ENCODE assay signal across 1 cellular context in the genomic region with DNA sequence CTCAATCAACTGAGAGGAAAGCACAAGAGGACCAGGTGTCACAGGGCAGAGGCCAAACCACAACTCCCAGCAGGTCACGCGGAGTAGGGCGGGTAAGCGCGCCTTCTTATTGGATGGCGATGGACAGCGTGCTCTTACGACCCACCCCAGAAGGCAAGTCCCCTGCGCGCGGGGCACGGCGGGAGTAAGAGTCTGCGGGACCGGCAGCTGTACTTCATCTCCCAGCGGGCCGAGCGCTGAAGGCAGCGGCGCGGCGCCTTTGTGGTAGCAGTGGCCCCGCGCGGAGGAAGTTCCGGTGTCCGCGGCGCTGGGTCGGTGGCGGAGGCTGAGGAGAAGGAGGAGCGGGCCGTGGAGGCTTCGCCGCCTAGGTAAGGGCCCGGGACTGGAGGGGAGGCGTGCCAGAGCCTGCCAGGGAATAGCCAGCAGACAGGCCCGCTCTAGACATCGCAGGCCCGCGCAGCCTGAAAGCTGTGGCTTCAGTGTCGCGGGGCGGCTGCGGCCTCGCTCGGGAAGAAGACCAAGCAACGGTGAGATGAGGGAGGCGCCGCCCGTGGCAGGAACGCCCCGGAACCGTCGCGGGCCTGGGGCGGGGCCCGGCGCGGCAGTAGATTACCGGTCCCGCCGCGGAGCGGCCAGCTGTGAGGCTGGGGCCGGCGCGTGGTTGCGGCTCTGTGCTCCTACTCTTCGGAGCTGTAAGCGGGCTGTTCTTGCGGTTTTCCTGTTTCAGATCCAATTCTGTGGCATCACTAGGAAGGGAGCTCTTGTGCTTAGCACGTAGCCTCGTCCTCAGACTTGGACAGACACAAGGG.
TF ChIP-seq lines count a peak whose summit lies in the region.

A gene with protein sequence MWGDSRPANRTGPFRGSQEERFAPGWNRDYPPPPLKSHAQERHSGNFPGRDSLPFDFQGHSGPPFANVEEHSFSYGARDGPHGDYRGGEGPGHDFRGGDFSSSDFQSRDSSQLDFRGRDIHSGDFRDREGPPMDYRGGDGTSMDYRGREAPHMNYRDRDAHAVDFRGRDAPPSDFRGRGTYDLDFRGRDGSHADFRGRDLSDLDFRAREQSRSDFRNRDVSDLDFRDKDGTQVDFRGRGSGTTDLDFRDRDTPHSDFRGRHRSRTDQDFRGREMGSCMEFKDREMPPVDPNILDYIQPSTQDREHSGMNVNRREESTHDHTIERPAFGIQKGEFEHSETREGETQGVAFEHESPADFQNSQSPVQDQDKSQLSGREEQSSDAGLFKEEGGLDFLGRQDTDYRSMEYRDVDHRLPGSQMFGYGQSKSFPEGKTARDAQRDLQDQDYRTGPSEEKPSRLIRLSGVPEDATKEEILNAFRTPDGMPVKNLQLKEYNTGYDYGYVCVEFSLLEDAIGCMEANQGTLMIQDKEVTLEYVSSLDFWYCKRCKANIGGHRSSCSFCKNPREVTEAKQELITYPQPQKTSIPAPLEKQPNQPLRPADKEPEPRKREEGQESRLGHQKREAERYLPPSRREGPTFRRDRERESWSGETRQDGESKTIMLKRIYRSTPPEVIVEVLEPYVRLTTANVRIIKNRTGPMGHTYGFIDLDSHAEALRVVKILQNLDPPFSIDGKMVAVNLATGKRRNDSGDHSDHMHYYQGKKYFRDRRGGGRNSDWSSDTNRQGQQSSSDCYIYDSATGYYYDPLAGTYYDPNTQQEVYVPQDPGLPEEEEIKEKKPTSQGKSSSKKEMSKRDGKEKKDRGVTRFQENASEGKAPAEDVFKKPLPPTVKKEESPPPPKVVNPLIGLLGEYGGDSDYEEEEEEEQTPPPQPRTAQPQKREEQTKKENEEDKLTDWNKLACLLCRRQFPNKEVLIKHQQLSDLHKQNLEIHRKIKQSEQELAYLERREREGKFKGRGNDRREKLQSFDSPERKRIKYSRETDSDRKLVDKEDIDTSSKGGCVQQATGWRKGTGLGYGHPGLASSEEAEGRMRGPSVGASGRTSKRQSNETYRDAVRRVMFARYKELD (plus strand): TSS at position 293 of the 809 bp plus-strand sequence. CDS start 22,492 bp downstream, outside the sequence.

TF ChIP-seq in GM12878, 131 proteins besides CTCF, POLR2A, EP300 and RAD21 (continued from another document):
- TF ChIP-seq ZNF207 (IDR thresholded peaks at IDR 0.05; ENCODE audit: borderline replicate concordance): peak; percentile 85; the same call in 1 of the 2 replicates
- TF ChIP-seq, protein P1, sequence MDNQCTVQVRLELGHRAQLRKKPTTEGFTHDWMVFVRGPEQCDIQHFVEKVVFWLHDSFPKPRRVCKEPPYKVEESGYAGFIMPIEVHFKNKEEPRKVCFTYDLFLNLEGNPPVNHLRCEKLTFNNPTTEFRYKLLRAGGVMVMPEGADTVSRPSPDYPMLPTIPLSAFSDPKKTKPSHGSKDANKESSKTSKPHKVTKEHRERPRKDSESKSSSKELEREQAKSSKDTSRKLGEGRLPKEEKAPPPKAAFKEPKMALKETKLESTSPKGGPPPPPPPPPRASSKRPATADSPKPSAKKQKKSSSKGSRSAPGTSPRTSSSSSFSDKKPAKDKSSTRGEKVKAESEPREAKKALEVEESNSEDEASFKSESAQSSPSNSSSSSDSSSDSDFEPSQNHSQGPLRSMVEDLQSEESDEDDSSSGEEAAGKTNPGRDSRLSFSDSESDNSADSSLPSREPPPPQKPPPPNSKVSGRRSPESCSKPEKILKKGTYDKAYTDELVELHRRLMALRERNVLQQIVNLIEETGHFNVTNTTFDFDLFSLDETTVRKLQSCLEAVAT (IDR thresholded peaks at IDR 0.05): peak; percentile 47; the same call in 1 of the 2 replicates
- TF ChIP-seq, protein P2, sequence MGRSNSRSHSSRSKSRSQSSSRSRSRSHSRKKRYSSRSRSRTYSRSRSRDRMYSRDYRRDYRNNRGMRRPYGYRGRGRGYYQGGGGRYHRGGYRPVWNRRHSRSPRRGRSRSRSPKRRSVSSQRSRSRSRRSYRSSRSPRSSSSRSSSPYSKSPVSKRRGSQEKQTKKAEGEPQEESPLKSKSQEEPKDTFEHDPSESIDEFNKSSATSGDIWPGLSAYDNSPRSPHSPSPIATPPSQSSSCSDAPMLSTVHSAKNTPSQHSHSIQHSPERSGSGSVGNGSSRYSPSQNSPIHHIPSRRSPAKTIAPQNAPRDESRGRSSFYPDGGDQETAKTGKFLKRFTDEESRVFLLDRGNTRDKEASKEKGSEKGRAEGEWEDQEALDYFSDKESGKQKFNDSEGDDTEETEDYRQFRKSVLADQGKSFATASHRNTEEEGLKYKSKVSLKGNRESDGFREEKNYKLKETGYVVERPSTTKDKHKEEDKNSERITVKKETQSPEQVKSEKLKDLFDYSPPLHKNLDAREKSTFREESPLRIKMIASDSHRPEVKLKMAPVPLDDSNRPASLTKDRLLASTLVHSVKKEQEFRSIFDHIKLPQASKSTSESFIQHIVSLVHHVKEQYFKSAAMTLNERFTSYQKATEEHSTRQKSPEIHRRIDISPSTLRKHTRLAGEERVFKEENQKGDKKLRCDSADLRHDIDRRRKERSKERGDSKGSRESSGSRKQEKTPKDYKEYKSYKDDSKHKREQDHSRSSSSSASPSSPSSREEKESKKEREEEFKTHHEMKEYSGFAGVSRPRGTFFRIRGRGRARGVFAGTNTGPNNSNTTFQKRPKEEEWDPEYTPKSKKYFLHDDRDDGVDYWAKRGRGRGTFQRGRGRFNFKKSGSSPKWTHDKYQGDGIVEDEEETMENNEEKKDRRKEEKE (IDR thresholded peaks at IDR 0.05): no peak
- peak; percentile 91 for TF ChIP-seq TCF3 (IDR thresholded peaks at IDR 0.05; ENCODE audit: borderline replicate concordance, insufficient read depth, low read depth, low read length)
- TF ChIP-seq GABPA (IDR thresholded peaks at IDR 0.05; ENCODE audit: low read depth): peak; percentile 83
- TF ChIP-seq WRNIP1 (IDR thresholded peaks at IDR 0.05; ENCODE audit: borderline replicate concordance, low read depth, low read length): no peak
- TF ChIP-seq TBL1XR1 (IDR thresholded peaks at IDR 0.05; ENCODE audit: low read depth, low read length): peak; percentile 47; the same call in 1 of the 2 replicates
- TF ChIP-seq POU2F2 (IDR thresholded peaks at IDR 0.05; ENCODE audit: borderline replicate concordance, low read depth, low read length): no peak; the same call in 2 of the 3 replicates
- TF ChIP-seq EGR1 (IDR thresholded peaks at IDR 0.05; ENCODE audit: borderline replicate concordance in 1 of 2, low read depth in 2 of 2, low read length in 2 of 2): 0 out of 3 replicates have a peak, but pooled peaks of 1 of the 2 experiments have one; percentile 3
- TF ChIP-seq, protein P3, sequence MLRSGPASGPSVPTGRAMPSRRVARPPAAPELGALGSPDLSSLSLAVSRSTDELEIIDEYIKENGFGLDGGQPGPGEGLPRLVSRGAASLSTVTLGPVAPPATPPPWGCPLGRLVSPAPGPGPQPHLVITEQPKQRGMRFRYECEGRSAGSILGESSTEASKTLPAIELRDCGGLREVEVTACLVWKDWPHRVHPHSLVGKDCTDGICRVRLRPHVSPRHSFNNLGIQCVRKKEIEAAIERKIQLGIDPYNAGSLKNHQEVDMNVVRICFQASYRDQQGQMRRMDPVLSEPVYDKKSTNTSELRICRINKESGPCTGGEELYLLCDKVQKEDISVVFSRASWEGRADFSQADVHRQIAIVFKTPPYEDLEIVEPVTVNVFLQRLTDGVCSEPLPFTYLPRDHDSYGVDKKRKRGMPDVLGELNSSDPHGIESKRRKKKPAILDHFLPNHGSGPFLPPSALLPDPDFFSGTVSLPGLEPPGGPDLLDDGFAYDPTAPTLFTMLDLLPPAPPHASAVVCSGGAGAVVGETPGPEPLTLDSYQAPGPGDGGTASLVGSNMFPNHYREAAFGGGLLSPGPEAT (IDR thresholded peaks at IDR 0.05; ENCODE audit: low read depth): peak; percentile 69; the same call in 1 of the 2 replicates
- TF ChIP-seq HDAC6 (IDR thresholded peaks at IDR 0.05; ENCODE audit: unreplicated experiment): no peak
- no peak for TF ChIP-seq NR2C2 (IDR thresholded peaks at IDR 0.05; ENCODE audit: borderline replicate concordance, control insufficient read depth, insufficient read length, low read depth)
- TF ChIP-seq TCF12 (IDR thresholded peaks at IDR 0.05; ENCODE audit: low read depth, low read length): peak; percentile 75
- TF ChIP-seq CREB1 (IDR thresholded peaks at IDR 0.05; ENCODE audit: low read depth): peak; percentile 90
- TF ChIP-seq NRF1 (conservative IDR thresholded peaks at IDR 0.05; ENCODE audit: low read depth, low read length): no peak
- TF ChIP-seq MEF2B (IDR thresholded peaks at IDR 0.05; ENCODE audit: partially characterized antibody, poor library complexity, severe bottlenecking): no peak
- TF ChIP-seq, protein P4, sequence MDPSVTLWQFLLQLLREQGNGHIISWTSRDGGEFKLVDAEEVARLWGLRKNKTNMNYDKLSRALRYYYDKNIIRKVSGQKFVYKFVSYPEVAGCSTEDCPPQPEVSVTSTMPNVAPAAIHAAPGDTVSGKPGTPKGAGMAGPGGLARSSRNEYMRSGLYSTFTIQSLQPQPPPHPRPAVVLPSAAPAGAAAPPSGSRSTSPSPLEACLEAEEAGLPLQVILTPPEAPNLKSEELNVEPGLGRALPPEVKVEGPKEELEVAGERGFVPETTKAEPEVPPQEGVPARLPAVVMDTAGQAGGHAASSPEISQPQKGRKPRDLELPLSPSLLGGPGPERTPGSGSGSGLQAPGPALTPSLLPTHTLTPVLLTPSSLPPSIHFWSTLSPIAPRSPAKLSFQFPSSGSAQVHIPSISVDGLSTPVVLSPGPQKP (IDR thresholded peaks at IDR 0.05; ENCODE audit: low read depth, low read length): peak; percentile 75
- TF ChIP-seq, protein P5, sequence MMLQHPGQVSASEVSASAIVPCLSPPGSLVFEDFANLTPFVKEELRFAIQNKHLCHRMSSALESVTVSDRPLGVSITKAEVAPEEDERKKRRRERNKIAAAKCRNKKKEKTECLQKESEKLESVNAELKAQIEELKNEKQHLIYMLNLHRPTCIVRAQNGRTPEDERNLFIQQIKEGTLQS (IDR thresholded peaks at IDR 0.05; ENCODE audit: borderline replicate concordance, extremely low read depth, low read depth, low read length): 0 out of 2 replicates have a peak, but pooled peaks have one; percentile 22
- no peak for TF ChIP-seq JUND (IDR thresholded peaks at IDR 0.05; ENCODE audit: low read depth, low read length)
- TF ChIP-seq RUNX3 (IDR thresholded peaks at IDR 0.05; ENCODE audit: low read length): peak; percentile 83
- TF ChIP-seq RCOR1 (conservative IDR thresholded peaks at IDR 0.05; ENCODE audit: low read depth, low read length): no peak
- TF ChIP-seq ESRRA (IDR thresholded peaks at IDR 0.05; ENCODE audit: low read length): no peak
- no peak for TF ChIP-seq ZNF24 (IDR thresholded peaks at IDR 0.05)
- TF ChIP-seq, protein P6, sequence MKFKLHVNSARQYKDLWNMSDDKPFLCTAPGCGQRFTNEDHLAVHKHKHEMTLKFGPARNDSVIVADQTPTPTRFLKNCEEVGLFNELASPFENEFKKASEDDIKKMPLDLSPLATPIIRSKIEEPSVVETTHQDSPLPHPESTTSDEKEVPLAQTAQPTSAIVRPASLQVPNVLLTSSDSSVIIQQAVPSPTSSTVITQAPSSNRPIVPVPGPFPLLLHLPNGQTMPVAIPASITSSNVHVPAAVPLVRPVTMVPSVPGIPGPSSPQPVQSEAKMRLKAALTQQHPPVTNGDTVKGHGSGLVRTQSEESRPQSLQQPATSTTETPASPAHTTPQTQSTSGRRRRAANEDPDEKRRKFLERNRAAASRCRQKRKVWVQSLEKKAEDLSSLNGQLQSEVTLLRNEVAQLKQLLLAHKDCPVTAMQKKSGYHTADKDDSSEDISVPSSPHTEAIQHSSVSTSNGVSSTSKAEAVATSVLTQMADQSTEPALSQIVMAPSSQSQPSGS (IDR thresholded peaks at IDR 0.05; ENCODE audit: low read length): no peak
- peak; percentile 99 for TF ChIP-seq NR2F1 (conservative IDR thresholded peaks at IDR 0.05)
- TF ChIP-seq PAX8 (IDR thresholded peaks at IDR 0.05): no peak
- TF ChIP-seq, protein P7, sequence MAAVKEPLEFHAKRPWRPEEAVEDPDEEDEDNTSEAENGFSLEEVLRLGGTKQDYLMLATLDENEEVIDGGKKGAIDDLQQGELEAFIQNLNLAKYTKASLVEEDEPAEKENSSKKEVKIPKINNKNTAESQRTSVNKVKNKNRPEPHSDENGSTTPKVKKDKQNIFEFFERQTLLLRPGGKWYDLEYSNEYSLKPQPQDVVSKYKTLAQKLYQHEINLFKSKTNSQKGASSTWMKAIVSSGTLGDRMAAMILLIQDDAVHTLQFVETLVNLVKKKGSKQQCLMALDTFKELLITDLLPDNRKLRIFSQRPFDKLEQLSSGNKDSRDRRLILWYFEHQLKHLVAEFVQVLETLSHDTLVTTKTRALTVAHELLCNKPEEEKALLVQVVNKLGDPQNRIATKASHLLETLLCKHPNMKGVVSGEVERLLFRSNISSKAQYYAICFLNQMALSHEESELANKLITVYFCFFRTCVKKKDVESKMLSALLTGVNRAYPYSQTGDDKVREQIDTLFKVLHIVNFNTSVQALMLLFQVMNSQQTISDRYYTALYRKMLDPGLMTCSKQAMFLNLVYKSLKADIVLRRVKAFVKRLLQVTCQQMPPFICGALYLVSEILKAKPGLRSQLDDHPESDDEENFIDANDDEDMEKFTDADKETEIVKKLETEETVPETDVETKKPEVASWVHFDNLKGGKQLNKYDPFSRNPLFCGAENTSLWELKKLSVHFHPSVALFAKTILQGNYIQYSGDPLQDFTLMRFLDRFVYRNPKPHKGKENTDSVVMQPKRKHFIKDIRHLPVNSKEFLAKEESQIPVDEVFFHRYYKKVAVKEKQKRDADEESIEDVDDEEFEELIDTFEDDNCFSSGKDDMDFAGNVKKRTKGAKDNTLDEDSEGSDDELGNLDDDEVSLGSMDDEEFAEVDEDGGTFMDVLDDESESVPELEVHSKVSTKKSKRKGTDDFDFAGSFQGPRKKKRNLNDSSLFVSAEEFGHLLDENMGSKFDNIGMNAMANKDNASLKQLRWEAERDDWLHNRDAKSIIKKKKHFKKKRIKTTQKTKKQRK (IDR thresholded peaks at IDR 0.05; ENCODE audit: low read depth, low read length): no peak
- peak; percentile 72 for TF ChIP-seq SP1 (IDR thresholded peaks at IDR 0.05; ENCODE audit: low read depth, low read length)
- TF ChIP-seq TAF1 (IDR thresholded peaks at IDR 0.05; ENCODE audit: borderline replicate concordance, low read depth, low read length): peak; percentile 76
- TF ChIP-seq HDGF (IDR thresholded peaks at IDR 0.05): peak; percentile 99
- TF ChIP-seq FOXK2 (IDR thresholded peaks at IDR 0.05): no peak
- peak; percentile 92 for TF ChIP-seq MXI1 (IDR thresholded peaks at IDR 0.05; ENCODE audit: low read depth, low read length)
- TF ChIP-seq BMI1 (IDR thresholded peaks at IDR 0.05; ENCODE audit: borderline replicate concordance): no peak
- peak; percentile 60 for TF ChIP-seq RELA (IDR thresholded peaks at IDR 0.05; ENCODE audit: borderline replicate concordance, partially characterized antibody)
- TF ChIP-seq BRCA1 (IDR thresholded peaks at IDR 0.05; ENCODE audit: low read depth, low read length): no peak
- TF ChIP-seq RAD51 (IDR thresholded peaks at IDR 0.05): peak; percentile 93
- TF ChIP-seq KAT2A (conservative IDR thresholded peaks at IDR 0.05; ENCODE audit: control insufficient read depth, low read depth, low read length): no peak
- no peak for TF ChIP-seq ZNF217 (IDR thresholded peaks at IDR 0.05)
- TF ChIP-seq, protein P8, sequence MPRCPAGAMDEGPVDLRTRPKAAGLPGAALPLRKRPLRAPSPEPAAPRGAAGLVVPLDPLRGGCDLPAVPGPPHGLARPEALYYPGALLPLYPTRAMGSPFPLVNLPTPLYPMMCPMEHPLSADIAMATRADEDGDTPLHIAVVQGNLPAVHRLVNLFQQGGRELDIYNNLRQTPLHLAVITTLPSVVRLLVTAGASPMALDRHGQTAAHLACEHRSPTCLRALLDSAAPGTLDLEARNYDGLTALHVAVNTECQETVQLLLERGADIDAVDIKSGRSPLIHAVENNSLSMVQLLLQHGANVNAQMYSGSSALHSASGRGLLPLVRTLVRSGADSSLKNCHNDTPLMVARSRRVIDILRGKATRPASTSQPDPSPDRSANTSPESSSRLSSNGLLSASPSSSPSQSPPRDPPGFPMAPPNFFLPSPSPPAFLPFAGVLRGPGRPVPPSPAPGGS (IDR thresholded peaks at IDR 0.05; ENCODE audit: borderline replicate concordance, insufficient read depth, low read depth, low read length, poor library complexity, severe bottlenecking): no peak
